ENCODE assay signal across 8 cellular contexts in genomic region chr1:209805875-209806760, GRCh38. TPM values are rescaled to one million over a fixed set of nuclear protein-coding genes. Genes with fewer than 3 reads are reported as not detected.
A peak's percentile ranks its signal among the peaks of the same experiment; 100 is the strongest.
DNase-seq lines count a peak whose midpoint lies in the region; ATAC-seq lines count a peak whose summit lies in the region.

TSS of gene IRF6 (minus strand) at chr1:209806142. CDS start at chr1:209801413, 4,729 bp downstream.

- peak within 1 kb of the TSS; percentile 91 for H3K56ac ChIP-seq in mesendoderm (ENCODE audit: low read length)

- no peaks in the 10 kb centered on the region for H3K36me3 ChIP-seq in endocrine pancreas (ENCODE audit: control insufficient read depth, insufficient read depth, low read length)
- H3K36me3 ChIP-seq in mesendoderm (ENCODE audit: control insufficient read depth, insufficient read depth, low read length), result no peaks in the 10 kb centered on the region

- no peak within 1 kb of the TSS for H2BK120ac ChIP-seq in mesendoderm (ENCODE audit: low read depth, low read length)

- H3K4ac ChIP-seq in mesendoderm (ENCODE audit: low read depth, low read length), result no peak within 1 kb of the TSS

- no peak within 1 kb of the TSS for H3K27ac ChIP-seq in mesendoderm (ENCODE audit: low read depth, low read length)

- ATAC-seq in HG02642 (IDR thresholded peaks at IDR 0.05; ENCODE audit: poor library complexity, unreplicated experiment), result peak; percentile 84

- H3K79me1 ChIP-seq in mesendoderm (ENCODE audit: low read length), result peaks cover 6% of the 10 kb centered on the region

- peak within 1 kb of the TSS; percentile 93 for H3K4me2 ChIP-seq in mesendoderm (ENCODE audit: low read length)

- H2BK5ac ChIP-seq in mesendoderm (ENCODE audit: low read length), result peak within 1 kb of the TSS; percentile 85

- H3K9me3 ChIP-seq in endocrine pancreas (ENCODE audit: control insufficient read depth, low read length), result no peaks in the 10 kb centered on the region

- H3K9ac ChIP-seq in endocrine pancreas (ENCODE audit: control insufficient read depth, insufficient read depth, low read length) (peak within 1 kb of the TSS; percentile 88), mesendoderm (ENCODE audit: low read length) (peak within 1 kb of the TSS; percentile 84)

- H3K18ac ChIP-seq in mesendoderm (ENCODE audit: low read length), result peak within 1 kb of the TSS; percentile 7

- H3K27me3 ChIP-seq in endocrine pancreas (ENCODE audit: control insufficient read depth, insufficient read depth, low read length), result no peaks in the 10 kb centered on the region
- H3K27me3 ChIP-seq in mesendoderm (ENCODE audit: insufficient read depth, low read length, poor library complexity), result no peaks in the 10 kb centered on the region

- no peak within 1 kb of the TSS for H2BK15ac ChIP-seq in mesendoderm (replicated peaks; ENCODE audit: low read depth)

- H3K4me3 ChIP-seq in GM08714 (ENCODE audit: low read length), result peak within 1 kb of the TSS; percentile 49; the same call in 1 of the 2 replicates
- peak within 1 kb of the TSS; percentile 87 for H3K4me3 ChIP-seq in endocrine pancreas (ENCODE audit: control insufficient read depth, insufficient read depth, low read length)
- peak within 1 kb of the TSS; percentile 81 for H3K4me3 ChIP-seq in mesendoderm (ENCODE audit: low read length)

- H4K5ac ChIP-seq in mesendoderm (ENCODE audit: low read length), result peak within 1 kb of the TSS; percentile 47

- H3K79me2 ChIP-seq in mesendoderm (ENCODE audit: control insufficient read depth, insufficient read depth, low read length), result no peaks in the 10 kb centered on the region

- H4K8ac ChIP-seq in mesendoderm (ENCODE audit: low read depth, low read length), result no peak within 1 kb of the TSS

- DNase-seq in NCI-H2081 treated with DMSO at 0.1 percent for 48 hours (lab: John Stamatoyannopoulos, UW) (peak; percentile 73), mesendoderm (peak; percentile 96), NCI-H82 treated with DMSO at 0.1 percent for 48 hours (lab: John Stamatoyannopoulos, UW; ENCODE audit: unreplicated experiment) (no peak)
- peak; percentile 49 for DNase-seq in activated CD8-positive, alpha-beta memory T cell treated with anti-CD3 and anti-CD28 coated beads for 4 hours (ENCODE audit: low read depth in 2 of 2)
- DNase-seq in stimulated activated CD8-positive, alpha-beta memory T cell treated with anti-CD3 and anti-CD28 coated beads, Interleukin-2, amount 100 ng/mL, for 48 hours (ENCODE audit: low read depth in 2 of 2), result peak; percentile 61

- H3K4me1 ChIP-seq in endocrine pancreas (ENCODE audit: control insufficient read depth, insufficient read depth, low read length) (no peaks in the 10 kb centered on the region), mesendoderm (ENCODE audit: control insufficient read depth, low read depth, low read length) (no peaks in the 10 kb centered on the region)

- WGBS in mesendoderm (ENCODE audit: extremely low coverage, insufficient coverage, low lambda C conversion rate), result no CpG with 5 or more reads among the region's 46 CpGs

- H3K23ac ChIP-seq in mesendoderm (ENCODE audit: low read length), result peak within 1 kb of the TSS; percentile 97

- H2AK5ac ChIP-seq in mesendoderm (ENCODE audit: low read length), result no peak within 1 kb of the TSS

RNA-seq across cellular contexts. Expression of gene IRF6, which starts in this region (rescaled TPM):
- polyA plus RNA-seq in mesendoderm (2013, experiment 1 of 2), result 3.9 TPM
- polyA plus RNA-seq in mesendoderm (2013, experiment 2 of 2), result 4.4 TPM
